ENCODE assay signal across 18 cellular contexts in the genomic region with DNA sequence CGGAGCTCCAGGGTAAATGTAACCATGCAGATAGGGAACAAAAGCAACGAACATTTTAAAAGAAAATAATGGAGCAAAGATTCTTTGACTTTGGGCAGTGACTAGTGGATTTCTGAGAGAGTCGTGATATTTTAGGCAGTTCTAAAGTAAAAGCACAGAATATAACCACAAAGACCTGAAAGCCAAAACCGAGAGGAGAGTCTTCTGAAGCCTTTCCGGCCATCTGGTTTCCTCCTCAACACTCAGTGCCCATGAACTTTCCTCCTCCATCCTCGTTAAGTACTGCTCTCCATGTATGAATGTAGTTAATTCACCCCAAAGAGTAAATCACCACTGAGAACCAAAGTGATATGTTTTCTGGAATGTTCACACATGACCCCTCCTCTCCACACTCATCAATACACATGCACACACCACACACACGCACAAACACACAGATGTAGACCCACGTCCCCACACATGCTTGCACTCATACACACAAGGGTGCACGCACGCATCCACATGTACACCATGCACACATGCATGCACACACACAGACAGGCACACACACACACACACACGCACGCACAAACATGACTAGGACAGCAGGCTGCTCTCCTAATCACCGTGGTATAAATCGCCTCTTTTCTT.
DNase-seq lines count a peak whose midpoint lies in the region; ATAC-seq and TF ChIP-seq lines count a peak whose summit lies in the region.
"Had no signal": no experiment of that assay in that cellular context is flagged by ENCODE, and none has a peak within 500 bp of the region (broad histone marks: within the 10 kb centered on the region; RNA-seq: fewer than 3 reads in every experiment).

No MANE protein-coding gene starts in this region.

- no peaks in the 10 kb centered on the region for H3K27me3 ChIP-seq in BLaER1 treated with 17β-estradiol and CSF1 and Interleukin-3, amounts not matched to agents 10 nM and 100 nM
- H3K27me3 ChIP-seq in Loucy (ENCODE audit: insufficient read depth, low read length, poor library complexity, severe bottlenecking): no peaks in the 10 kb centered on the region
- H3K27me3 ChIP-seq: pancreas, Peyer's patch, tibial nerve had no signal

- H4K20me1 ChIP-seq in BLaER1 treated with 17β-estradiol and CSF1 and Interleukin-3, amounts not matched to agents 10 nM and 100 nM: no peaks in the 10 kb centered on the region
- H4K20me1 ChIP-seq in Loucy (ENCODE audit: insufficient read depth, low read length, poor library complexity, severe bottlenecking): no peaks in the 10 kb centered on the region

- no peaks in the 10 kb centered on the region for H3F3A ChIP-seq in Loucy (ENCODE audit: low read depth)

- no peaks in the 10 kb centered on the region for H3K79me2 ChIP-seq in Loucy (ENCODE audit: insufficient read depth, low read length)

- peak overlapping the region; percentile 39 to 87 (median 75); a peak in 21 of 22 replicates for H3K4me2 ChIP-seq in BLaER1 treated with 17β-estradiol and CSF1 and Interleukin-3, amounts not matched to agents 10 nM and 100 nM
- H3K4me2 ChIP-seq in Loucy (ENCODE audit: low read depth, low read length, poor library complexity, severe bottlenecking): peak overlapping the region; percentile 67

- H3K4me1 ChIP-seq in BLaER1 treated with 17β-estradiol and CSF1 and Interleukin-3, amounts not matched to agents 10 nM and 100 nM: peaks cover 10 to 22% (median 17%) of the 10 kb centered on the region in 10 experiments; a peak in 19 of 20 replicates
- H3K4me1 ChIP-seq in Loucy (ENCODE audit: insufficient read depth, low read length, poor library complexity, severe bottlenecking): peaks cover 24% of the 10 kb centered on the region
- H3K4me1 ChIP-seq: pancreas, Peyer's patch, tibial nerve had no signal

- DNase-seq in NCI-H1105 treated with DMSO at 0.1 percent for 48 hours (lab: John Stamatoyannopoulos, UW) (no peak), amniotic stem cell (lab: John Stamatoyannopoulos, UW) (no peak), hypothalamus (lab: John Stamatoyannopoulos, UW) (no peak)
- DNase-seq: amygdala; CD4-positive, CD25-positive, alpha-beta regulatory T cell; DND-41; left ventricle myocardium superior; NCI-H2107; NCI-H748 treated with DMSO at 0.1 percent for 48 hours; pancreas; Peyer's patch; SW 1271 had no signal

- H3K36me3 ChIP-seq in BLaER1 treated with 17β-estradiol and CSF1 and Interleukin-3, amounts not matched to agents 10 nM and 100 nM: no peaks in the 10 kb centered on the region
- no peaks in the 10 kb centered on the region for H3K36me3 ChIP-seq in Loucy (ENCODE audit: insufficient read depth, low read length)
- H3K36me3 ChIP-seq: pancreas, Peyer's patch, tibial nerve had no signal

- TF ChIP-seq CTCF in Loucy (conservative IDR thresholded peaks at IDR 0.05; ENCODE audit: low read length): no peak

- ATAC-seq in GM19395 (IDR thresholded peaks at IDR 0.05; ENCODE audit: unreplicated experiment): peak; percentile 84
- ATAC-seq in HG02885 (IDR thresholded peaks at IDR 0.05; ENCODE audit: poor library complexity, unreplicated experiment): peak; percentile 78
- no peak for ATAC-seq in HG03457 (IDR thresholded peaks at IDR 0.05; ENCODE audit: unreplicated experiment)
- ATAC-seq: left ventricle myocardium superior, pancreas had no signal

- H3K9me2 ChIP-seq in Loucy (replicated peaks; ENCODE audit: low read depth, low read length): no peaks in the 10 kb centered on the region

- H3K9me3 ChIP-seq in BLaER1 treated with 17β-estradiol and CSF1 and Interleukin-3, amounts not matched to agents 10 nM and 100 nM (replicated peaks in 1 of 11): no peaks in the 10 kb centered on the region
- H3K9me3 ChIP-seq in Loucy (ENCODE audit: insufficient read depth, low read depth, low read length): no peaks in the 10 kb centered on the region
- H3K9me3 ChIP-seq: pancreas, Peyer's patch, tibial nerve had no signal

- H3K27ac ChIP-seq in BLaER1 treated with 17β-estradiol and CSF1 and Interleukin-3, amounts not matched to agents 10 nM and 100 nM: no peak overlapping the region; a peak in 1 of 22 replicates
- H3K27ac ChIP-seq: pancreas, Peyer's patch, tibial nerve had no signal

- H2AFZ ChIP-seq in Loucy (ENCODE audit: low read length): no peak overlapping the region

- peak overlapping the region in 1 of 11 experiments; percentile 1; a peak in 1 of 22 replicates for H3K9ac ChIP-seq in BLaER1 treated with 17β-estradiol and CSF1 and Interleukin-3, amounts not matched to agents 10 nM and 100 nM
- H3K9ac ChIP-seq in Loucy (ENCODE audit: low read depth, low read length, poor library complexity, severe bottlenecking): peak overlapping the region; percentile 59

- peak overlapping the region in 1 of 10 experiments; percentile 21; a peak in 2 of 20 replicates for H3K4me3 ChIP-seq in BLaER1 treated with 17β-estradiol and CSF1 and Interleukin-3, amounts not matched to agents 10 nM and 100 nM
- peak overlapping the region; percentile 46 for H3K4me3 ChIP-seq in Loucy (ENCODE audit: low read length, poor library complexity, severe bottlenecking)
- H3K4me3 ChIP-seq: pancreas, Peyer's patch, tibial nerve had no signal
